1 cellular context compared by ENCODE assay signal in the genomic region with DNA sequence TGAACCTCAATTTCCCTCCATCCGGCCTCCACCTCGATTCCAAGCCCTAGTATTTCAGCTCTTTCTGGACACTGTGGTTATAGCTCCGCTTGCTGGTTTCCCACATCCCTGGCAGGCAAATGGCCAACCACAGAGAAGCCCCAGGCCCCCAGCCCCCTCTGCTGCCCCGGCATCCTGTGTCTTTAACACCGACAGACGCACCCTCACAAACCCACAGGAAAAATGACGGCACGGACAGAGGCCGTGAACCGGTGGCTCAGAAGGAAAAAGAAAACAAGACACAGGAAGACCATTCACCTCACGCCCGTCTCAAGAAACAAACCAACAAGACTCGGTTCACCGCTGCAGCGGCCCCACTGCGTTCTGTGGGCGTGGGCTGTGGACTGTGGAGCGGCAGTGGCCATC.
TF ChIP-seq lines count a peak whose summit lies in the region.

No MANE protein-coding gene starts in this region.

TF ChIP-seq in K562, 482 proteins besides CTCF, POLR2A, EP300 and RAD21:
- TF ChIP-seq SIRT6 (IDR thresholded peaks at IDR 0.05; ENCODE audit: low read depth, low read length) (no peak), CC2D1A (IDR thresholded peaks at IDR 0.05) (no peak), NCOA1 (IDR thresholded peaks at IDR 0.05; ENCODE audit: low read depth) (no peak), ZBTB7A (IDR thresholded peaks at IDR 0.05; ENCODE audit: borderline replicate concordance, control insufficient read depth, low read depth, low read length) (peak; percentile 17; the same call in 1 of the 2 replicates), ZNF184 (CRISPR knock-in tag; IDR thresholded peaks at IDR 0.05) (no peak), RBFOX2 (IDR thresholded peaks at IDR 0.05; ENCODE audit: low read depth, low read length) (0 out of 2 replicates have a peak, but pooled peaks have one; percentile 14), SUPT5H (IDR thresholded peaks at IDR 0.05) (no peak), ZNF445 (CRISPR knock-in tag; IDR thresholded peaks at IDR 0.05; ENCODE audit: low read depth) (no peak)
- TF ChIP-seq, protein P1, sequence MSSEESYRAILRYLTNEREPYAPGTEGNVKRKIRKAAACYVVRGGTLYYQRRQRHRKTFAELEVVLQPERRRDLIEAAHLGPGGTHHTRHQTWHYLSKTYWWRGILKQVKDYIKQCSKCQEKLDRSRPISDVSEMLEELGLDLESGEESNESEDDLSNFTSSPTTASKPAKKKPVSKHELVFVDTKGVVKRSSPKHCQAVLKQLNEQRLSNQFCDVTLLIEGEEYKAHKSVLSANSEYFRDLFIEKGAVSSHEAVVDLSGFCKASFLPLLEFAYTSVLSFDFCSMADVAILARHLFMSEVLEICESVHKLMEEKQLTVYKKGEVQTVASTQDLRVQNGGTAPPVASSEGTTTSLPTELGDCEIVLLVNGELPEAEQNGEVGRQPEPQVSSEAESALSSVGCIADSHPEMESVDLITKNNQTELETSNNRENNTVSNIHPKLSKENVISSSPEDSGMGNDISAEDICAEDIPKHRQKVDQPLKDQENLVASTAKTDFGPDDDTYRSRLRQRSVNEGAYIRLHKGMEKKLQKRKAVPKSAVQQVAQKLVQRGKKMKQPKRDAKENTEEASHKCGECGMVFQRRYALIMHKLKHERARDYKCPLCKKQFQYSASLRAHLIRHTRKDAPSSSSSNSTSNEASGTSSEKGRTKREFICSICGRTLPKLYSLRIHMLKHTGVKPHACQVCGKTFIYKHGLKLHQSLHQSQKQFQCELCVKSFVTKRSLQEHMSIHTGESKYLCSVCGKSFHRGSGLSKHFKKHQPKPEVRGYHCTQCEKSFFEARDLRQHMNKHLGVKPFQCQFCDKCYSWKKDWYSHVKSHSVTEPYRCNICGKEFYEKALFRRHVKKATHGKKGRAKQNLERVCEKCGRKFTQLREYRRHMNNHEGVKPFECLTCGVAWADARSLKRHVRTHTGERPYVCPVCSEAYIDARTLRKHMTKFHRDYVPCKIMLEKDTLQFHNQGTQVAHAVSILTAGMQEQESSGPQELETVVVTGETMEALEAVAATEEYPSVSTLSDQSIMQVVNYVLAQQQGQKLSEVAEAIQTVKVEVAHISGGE (CRISPR knock-in tag; IDR thresholded peaks at IDR 0.05) = no peak
